In genomic region chr11:27861706-27862430, GRCh38 we compare ENCODE assay signal across 14 cellular contexts.
DNase-seq lines count a peak whose midpoint lies in the region; ATAC-seq, FAIRE-seq and TF ChIP-seq lines count a peak whose summit lies in the region.
"Had no signal": no experiment of that assay in that cellular context is flagged by ENCODE, and none has a peak within 500 bp of the region (broad histone marks: within the 10 kb centered on the region; RNA-seq: fewer than 3 reads in every experiment).

No MANE protein-coding gene starts in this region.

- H2AFZ ChIP-seq in mammary epithelial cell (ENCODE audit: low read depth, low read length) (no peak overlapping the region), keratinocyte (ENCODE audit: control insufficient read depth, low read length) (no peak overlapping the region), GM23338 (no peak overlapping the region)

- in situ Hi-C loops in mammary epithelial cell (cut with MboI; ENCODE audit: low sequenced_read_pairs in 2 of 2) = no loop called here

- H3K27ac ChIP-seq in mammary epithelial cell (ENCODE audit: insufficient read depth, low read depth, low read length) (no peak overlapping the region), keratinocyte (ENCODE audit: control insufficient read depth, insufficient read depth, low read length) (no peak overlapping the region), GM23338 (ENCODE audit: low read depth) (no peak overlapping the region), dorsolateral prefrontal cortex (no peak overlapping the region)
- H3K27ac ChIP-seq: ovary had no signal

- H3K9me3 ChIP-seq in mammary epithelial cell (replicated peaks; ENCODE audit: insufficient read depth, low read length) (no peaks in the 10 kb centered on the region), keratinocyte (ENCODE audit: control insufficient read depth, low read depth, low read length) (no peaks in the 10 kb centered on the region), T-helper 17 cell (ENCODE audit: control insufficient read depth, low read length, poor library complexity, severe bottlenecking) (no peaks in the 10 kb centered on the region)
- H3K9me3 ChIP-seq: ovary had no signal

- no peaks in the 10 kb centered on the region for H3K27me3 Mint-ChIP-seq in T-helper 17 cell
- peaks cover 2% of the 10 kb centered on the region for H3K27me3 Mint-ChIP-seq in GM23338 (ENCODE audit: insufficient read depth, low read depth, poor library complexity)
- H3K27me3 Mint-ChIP-seq: activated CD4-positive, alpha-beta memory T cell treated with anti-CD3 and anti-CD28 coated beads, Interleukin-2, amount 10 ng/mL, durations not matched to agents 7 days and 5 days; CD4-positive, CD25-positive, alpha-beta regulatory T cell had no signal

- H3K79me2 ChIP-seq in mammary epithelial cell (ENCODE audit: insufficient read depth, low read length) (no peaks in the 10 kb centered on the region), keratinocyte (ENCODE audit: control insufficient read depth, insufficient read depth, low read length) (no peaks in the 10 kb centered on the region), GM23338 (replicated peaks; ENCODE audit: insufficient read depth) (no peaks in the 10 kb centered on the region)

- TF ChIP-seq CTCF in mammary epithelial cell (conservative IDR thresholded peaks at IDR 0.05 in 1 of 2, IDR thresholded peaks at IDR 0.05 in 1 of 2; ENCODE audit: extremely low read depth in 1 of 2, insufficient read depth in 1 of 2, low read depth in 1 of 2, low read length in 2 of 2) = no peak
- no peak for TF ChIP-seq CTCF in keratinocyte (optimal IDR thresholded peaks at IDR 0.05 in 1 of 3, IDR thresholded peaks at IDR 0.05 in 1 of 3, conservative IDR thresholded peaks at IDR 0.05 in 1 of 3; ENCODE audit: extremely low read depth in 1 of 3, insufficient read depth in 2 of 3, low read length in 3 of 3)
- TF ChIP-seq CTCF in GM23338 (conservative IDR thresholded peaks at IDR 0.05; ENCODE audit: low read depth in 2 of 2) = no peak
- TF ChIP-seq CTCF in dorsolateral prefrontal cortex (IDR thresholded peaks at IDR 0.05 in 54 of 56, conservative IDR thresholded peaks at IDR 0.05 in 2 of 56; ENCODE audit: low read depth in 1 of 56, partially characterized antibody in 56 of 56) = no peak

- ATAC-seq in T-helper 17 cell (no peak), GM23338 (no peak)

- H3K4me3 ChIP-seq in mammary epithelial cell (replicated peaks in 1 of 3; ENCODE audit: insufficient read depth in 1 of 3, low read depth in 2 of 3, low read length in 3 of 3) (no peak overlapping the region), keratinocyte (ENCODE audit: control insufficient read depth in 2 of 3, extremely low read depth in 1 of 3, insufficient read depth in 2 of 3, low read depth in 1 of 3, low read length in 3 of 3) (no peak overlapping the region), GM23338 (no peak overlapping the region), dorsolateral prefrontal cortex (no peak overlapping the region)
- H3K4me3 ChIP-seq: ovary had no signal

- H3K9ac ChIP-seq in mammary epithelial cell (ENCODE audit: insufficient read depth, low read length) = no peak overlapping the region
- no peak overlapping the region for H3K9ac ChIP-seq in keratinocyte (ENCODE audit: control insufficient read depth, extremely low read depth, insufficient read depth, low read length)

- no peaks in the 10 kb centered on the region for H3K27me3 ChIP-seq in mammary epithelial cell (ENCODE audit: insufficient read depth, low read length)
- peaks cover 3% of the 10 kb centered on the region for H3K27me3 ChIP-seq in keratinocyte (ENCODE audit: control insufficient read depth, extremely low read depth, insufficient read depth, low read length)
- H3K27me3 ChIP-seq in GM23338 (ENCODE audit: insufficient read depth) = no peaks in the 10 kb centered on the region
- peaks cover 0 to 38% (median 0%) of the 10 kb centered on the region in 45 donors for H3K27me3 ChIP-seq in dorsolateral prefrontal cortex
- H3K27me3 ChIP-seq: ovary had no signal

- H3K27ac Mint-ChIP-seq in T-helper 17 cell = no peak overlapping the region
- no peak overlapping the region for H3K27ac Mint-ChIP-seq in GM23338
- H3K27ac Mint-ChIP-seq: activated CD4-positive, alpha-beta memory T cell treated with anti-CD3 and anti-CD28 coated beads, Interleukin-2, amount 10 ng/mL, durations not matched to agents 7 days and 5 days; activated naive CD8-positive, alpha-beta T cell; CD4-positive, CD25-positive, alpha-beta regulatory T cell had no signal

- WGBS in mammary epithelial cell (ENCODE audit: low coverage, missing lambda C conversion rate) = 47% methylated on average over 4 of the region's 4 CpGs

- no peaks in the 10 kb centered on the region for H3K4me1 Mint-ChIP-seq in T-helper 17 cell
- H3K4me1 Mint-ChIP-seq in GM23338 = peaks cover 2% of the 10 kb centered on the region; the same call in 1 of the 3 replicates
- H3K4me1 Mint-ChIP-seq: activated CD4-positive, alpha-beta memory T cell treated with anti-CD3 and anti-CD28 coated beads, Interleukin-2, amount 10 ng/mL, durations not matched to agents 7 days and 5 days; CD4-positive, CD25-positive, alpha-beta regulatory T cell had no signal

- no peak overlapping the region for H3K4me2 ChIP-seq in mammary epithelial cell (ENCODE audit: insufficient read depth, low read depth, low read length)
- H3K4me2 ChIP-seq in keratinocyte (ENCODE audit: control insufficient read depth, extremely low read depth, insufficient read depth, low read depth, low read length) = no peak overlapping the region
- no peak overlapping the region for H3K4me2 ChIP-seq in GM23338

- no peaks in the 10 kb centered on the region for H4K20me1 ChIP-seq in mammary epithelial cell (ENCODE audit: insufficient read depth, low read length)
- H4K20me1 ChIP-seq in keratinocyte (ENCODE audit: control insufficient read depth, extremely low read depth, insufficient read depth, low read length) = no peaks in the 10 kb centered on the region
- no peaks in the 10 kb centered on the region for H4K20me1 ChIP-seq in GM23338 (replicated peaks; ENCODE audit: insufficient read depth)

- CTCF ChIA-PET in mammary epithelial cell (lab: Charles Lee; ENCODE audit: low non-redundant PET) = interaction anchor here (0.7 kb wide), 1 partner anchor 163 kb away, joined by 6 read pairs; no protein-coding TSS in a partner anchor

- H3K36me3 ChIP-seq in mammary epithelial cell (ENCODE audit: insufficient read depth, low read length) = no peaks in the 10 kb centered on the region
- H3K36me3 ChIP-seq in keratinocyte (ENCODE audit: control insufficient read depth in 2 of 2, extremely low read depth in 1 of 2, insufficient read depth in 2 of 2, low read length in 2 of 2) = no peaks in the 10 kb centered on the region
- no peaks in the 10 kb centered on the region for H3K36me3 ChIP-seq in GM23338 (ENCODE audit: insufficient read depth)
- H3K36me3 ChIP-seq: ovary had no signal

- peaks cover 4% of the 10 kb centered on the region; the same call in 1 of the 2 replicates for H3K9me2 ChIP-seq in GM23338 (ENCODE audit: insufficient read depth)

- no peaks in the 10 kb centered on the region for H3F3A ChIP-seq in GM23338 (replicated peaks; ENCODE audit: low read depth)

- H3K4me1 ChIP-seq in mammary epithelial cell (ENCODE audit: insufficient read depth, low read length) (peaks cover 10% of the 10 kb centered on the region), keratinocyte (ENCODE audit: control insufficient read depth, extremely low read depth, insufficient read depth, low read length) (peaks cover 11% of the 10 kb centered on the region), GM23338 (ENCODE audit: insufficient read depth) (no peaks in the 10 kb centered on the region)

- DNase-seq in AG08396 (ENCODE audit: low spot score) = peak; percentile 61
- DNase-seq in HT1080 (ENCODE audit: low read depth) = peak; percentile 82
- DNase-seq in mammary epithelial cell = peak; percentile 79
- peak; percentile 32 for DNase-seq in keratinocyte (ENCODE audit: low read depth, low spot score)
- DNase-seq in T-helper 17 cell = no peak
- no peak for DNase-seq in NCI-H524 treated with DMSO at 0.1 percent for 48 hours (lab: John Stamatoyannopoulos, UW)
- no peak for DNase-seq in GM23338 (ENCODE audit: low spot score)
- no peak for DNase-seq in dorsolateral prefrontal cortex
- DNase-seq: activated CD4-positive, alpha-beta memory T cell treated with anti-CD3 and anti-CD28 coated beads, Interleukin-2, amount 10 ng/mL, durations not matched to agents 7 days and 5 days; CD4-positive, CD25-positive, alpha-beta regulatory T cell; kidney; ovary had no signal

- no peaks in the 10 kb centered on the region; the same call in 2 of the 3 replicates for H3K9me3 Mint-ChIP-seq in GM23338
- H3K9me3 Mint-ChIP-seq: activated CD4-positive, alpha-beta memory T cell treated with anti-CD3 and anti-CD28 coated beads, Interleukin-2, amount 10 ng/mL, durations not matched to agents 7 days and 5 days had no signal

- H3K4me3 Mint-ChIP-seq in T-helper 17 cell (no peak overlapping the region), GM23338 (no peak overlapping the region)
- H3K4me3 Mint-ChIP-seq: activated CD4-positive, alpha-beta memory T cell treated with anti-CD3 and anti-CD28 coated beads, Interleukin-2, amount 10 ng/mL, durations not matched to agents 7 days and 5 days; activated naive CD8-positive, alpha-beta T cell; CD4-positive, CD25-positive, alpha-beta regulatory T cell had no signal

- no peaks in the 10 kb centered on the region for H3K36me3 Mint-ChIP-seq in T-helper 17 cell (ENCODE audit: low read depth)
- H3K36me3 Mint-ChIP-seq in GM23338 (ENCODE audit: low read depth) = no peaks in the 10 kb centered on the region
- H3K36me3 Mint-ChIP-seq: activated naive CD8-positive, alpha-beta T cell; CD4-positive, CD25-positive, alpha-beta regulatory T cell had no signal

- dilution Hi-C loops in mammary epithelial cell (cut with HindIII; ENCODE audit: low sequenced_read_pairs) = no loop called here
- dilution Hi-C loops in keratinocyte (cut with MboI; ENCODE audit: extremely low pct_ligation_motif_present, low sequenced_read_pairs) = no loop called here

- FAIRE-seq in keratinocyte (lab: Jason Lieb, UNC) = peak; percentile 90
- FAIRE-seq: endometrium, kidney had no signal

- BruUV-seq in mammary epithelial cell (replicated peaks; lab: Mats Ljungman, UMichigan) = no TSS peak

- H3K9me1 ChIP-seq in keratinocyte (ENCODE audit: control insufficient read depth, extremely low read depth, insufficient read depth, low read length) = no peaks in the 10 kb centered on the region

- intact Hi-C loops in mammary epithelial cell (cut with micrococcal nuclease) (loop anchor here (2.0 kb wide), 1 partner anchor 17 kb away; no protein-coding TSS in a partner anchor), dorsolateral prefrontal cortex (cut with DNase I) (no loop called here)

TF ChIP-seq in GM23338, 12 proteins besides CTCF, POLR2A, EP300 and RAD21 (continues in another document):
- TF ChIP-seq ETS1 (IDR thresholded peaks at IDR 0.05) = no peak

Comparison
In these comparisons a context has a peak if more than half of its experiments do, and no peak if none do; other contexts are left out.
1. DNase-seq: peak in AG08396 (single experiment), HT1080 (single experiment), mammary epithelial cell (single experiment) and keratinocyte (single experiment); none in T-helper 17 cell (0 of 3), NCI-H524 treated with DMSO at 0.1 percent for 48 hours (single experiment), GM23338 (single experiment) and dorsolateral prefrontal cortex (0 of 10).